Comparison of ENCODE assay signal across 11 cellular contexts in the genomic region with DNA sequence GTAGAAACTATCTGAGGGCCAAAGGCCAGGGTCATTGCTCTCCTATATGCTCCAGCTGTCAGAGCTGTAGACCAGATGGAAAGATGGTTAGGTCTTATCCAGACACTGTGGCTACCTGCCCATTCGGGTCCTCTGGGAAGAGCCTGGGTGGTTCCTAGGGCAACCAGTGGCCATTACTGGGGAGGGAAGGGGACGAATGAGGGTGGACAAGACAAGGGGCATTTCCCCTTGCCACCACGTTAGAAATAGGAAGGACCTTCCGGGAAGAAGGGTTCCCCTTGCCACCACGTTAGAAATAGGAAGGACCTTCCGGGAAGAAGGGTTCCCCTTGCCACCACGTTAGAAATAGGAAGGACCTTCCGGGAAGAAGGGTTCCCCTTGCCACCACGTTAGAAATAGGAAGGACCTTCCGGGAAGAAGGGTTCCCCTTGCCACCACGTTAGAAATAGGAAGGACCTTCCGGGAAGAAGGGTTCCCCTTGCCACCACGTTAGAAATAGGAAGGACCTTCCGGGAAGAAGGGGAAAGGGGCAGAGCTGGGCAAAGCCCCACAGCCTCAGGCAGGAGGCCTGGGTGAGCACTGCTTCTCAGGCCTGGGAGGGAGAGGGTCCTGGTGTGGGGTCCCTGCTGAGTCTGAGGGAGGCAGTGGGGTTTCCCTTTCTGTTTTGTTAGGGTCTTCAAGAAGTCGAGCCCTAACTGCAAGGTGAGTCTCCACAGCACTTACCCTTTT. TPM values are rescaled to one million over a fixed set of nuclear protein-coding genes. Genes with fewer than 3 reads are reported as not detected.
DNase-seq lines count a peak whose midpoint lies in the region; ATAC-seq and TF ChIP-seq lines count a peak whose summit lies in the region.
"Not testable (repeated sequence)": the region's sequence is repeated elsewhere in the genome, so short reads cannot be mapped to it uniquely, and the experiment has no call there.
"Had no signal": no experiment of that assay in that cellular context is flagged by ENCODE, and none has a peak within 500 bp of the region (broad histone marks: within the 10 kb centered on the region; RNA-seq: fewer than 3 reads in every experiment).

No MANE protein-coding gene starts in this region.

- H3K27ac Mint-ChIP-seq in CD8-positive, alpha-beta memory T cell, result peak overlapping the region; percentile 92 to 99 (median 96)
- peak overlapping the region; percentile 93 to 97 for H3K27ac Mint-ChIP-seq in T-cell
- H3K27ac Mint-ChIP-seq in activated T-cell treated with anti-CD3 and anti-CD28 coated beads, Interleukin-2, amount 50 U/mL, for 72 hours, result peak overlapping the region; percentile 98
- peak overlapping the region; percentile 91 to 98 (median 95) for H3K27ac Mint-ChIP-seq in naive thymus-derived CD8-positive, alpha-beta T cell

- intact Hi-C loops in colonic mucosa (cut with DNase I), result not testable (repeated sequence)

- ATAC-seq in T-cell (replicated peaks in 1 of 4); activated T-cell treated with anti-CD3 and anti-CD28 coated beads, Interleukin-2, amount 50 U/mL, for 72 hours (replicated peaks in 1 of 2); naive thymus-derived CD8-positive, alpha-beta T cell: not testable (repeated sequence)

- POLR2A ChIA-PET in CD8-positive, alpha-beta memory T cell (lab: Charles Lee), result interaction anchor here (0.6 to 1.5 kb wide), 3 partner anchors 31 to 121 kb away, joined by 4 to 6 read pairs (median 4); no protein-coding TSS in a partner anchor
- POLR2A ChIA-PET in T-cell (lab: Charles Lee), result interaction anchor here in 1 of 2 donors (0.6 kb wide), 1 partner anchor 156 kb away, joined by 6 read pairs; no protein-coding TSS in a partner anchor
- POLR2A ChIA-PET in naive thymus-derived CD8-positive, alpha-beta T cell (lab: Charles Lee), result interaction anchor here (0.6 to 2.1 kb wide), 17 partner anchors 10 to 539 kb away, joined by 3 to 8 read pairs (median 4); partner anchors contain the start of genes CXCL16, MED11, PFN1 and PSMB6

- peaks cover 4 to 60% (median 8%) of the 10 kb centered on the region in 3 donors for H3K36me3 Mint-ChIP-seq in CD8-positive, alpha-beta memory T cell
- peaks cover 21% of the 10 kb centered on the region for H3K36me3 Mint-ChIP-seq in T-cell
- H3K36me3 Mint-ChIP-seq in activated T-cell treated with anti-CD3 and anti-CD28 coated beads, Interleukin-2, amount 50 U/mL, for 72 hours (ENCODE audit: insufficient read depth in 2 of 2), result peaks cover 8 to 11% of the 10 kb centered on the region in 2 donors
- peaks cover 0 to 37% (median 0%) of the 10 kb centered on the region in 3 donors for H3K36me3 Mint-ChIP-seq in naive thymus-derived CD8-positive, alpha-beta T cell

- peaks cover 33% of the 10 kb centered on the region for H3K36me3 ChIP-seq in CD8-positive, alpha-beta memory T cell (ENCODE audit: insufficient read depth, low read length)
- not testable (repeated sequence) for H3K36me3 ChIP-seq in colonic mucosa
- H3K36me3 ChIP-seq in thymus (ENCODE audit: control insufficient read depth, insufficient read depth), result peaks cover 34% of the 10 kb centered on the region

- not testable (repeated sequence) for TF ChIP-seq CTCF in colonic mucosa (IDR thresholded peaks at IDR 0.05)

- not testable (repeated sequence) for H3K9me3 Mint-ChIP-seq in CD8-positive, alpha-beta memory T cell; T-cell; activated T-cell treated with anti-CD3 and anti-CD28 coated beads, Interleukin-2, amount 50 U/mL, for 72 hours; naive thymus-derived CD8-positive, alpha-beta T cell

- not testable (repeated sequence) for H3K27me3 ChIP-seq in CD8-positive, alpha-beta memory T cell (ENCODE audit: insufficient read depth, low read length, poor library complexity, severe bottlenecking); colonic mucosa; thymus (ENCODE audit: control insufficient read depth, insufficient read depth)

- not testable (repeated sequence) for DNase-seq in CD8-positive, alpha-beta memory T cell; T-cell; activated T-cell treated with anti-CD3 and anti-CD28 coated beads, Interleukin-2, amount 50 U/mL, for 72 hours; colonic mucosa; naive thymus-derived CD8-positive, alpha-beta T cell

- H3K27ac ChIP-seq in CD8-positive, alpha-beta memory T cell (ENCODE audit: low read depth, low read length), result peak overlapping the region; percentile 39
- H3K27ac ChIP-seq in colonic mucosa (peak overlapping the region; percentile 27), thymus (ENCODE audit: low read depth) (peak overlapping the region; percentile 81)

- H3K4me3 ChIP-seq in CD8-positive, alpha-beta memory T cell (ENCODE audit: low read length), result peak overlapping the region; percentile 48
- H3K4me3 ChIP-seq in colonic mucosa, result not testable (repeated sequence)
- H3K4me3 ChIP-seq in thymus (ENCODE audit: low read length), result peak overlapping the region; percentile 7

- peaks cover 51% of the 10 kb centered on the region for H3K4me1 ChIP-seq in CD8-positive, alpha-beta memory T cell (ENCODE audit: insufficient read depth, low read length)
- H3K4me1 ChIP-seq in colonic mucosa (peaks cover 15% of the 10 kb centered on the region), thymus (ENCODE audit: control insufficient read depth, insufficient read depth, low read length) (peaks cover 29% of the 10 kb centered on the region)

- not testable (repeated sequence) for H3K9me3 ChIP-seq in CD8-positive, alpha-beta memory T cell (ENCODE audit: low read length); colonic mucosa; thymus (ENCODE audit: control insufficient read depth)

- H3K4me3 Mint-ChIP-seq in CD8-positive, alpha-beta memory T cell, result peak overlapping the region; percentile 79 to 96 (median 84)
- peak overlapping the region; percentile 64 to 82 (median 77) for H3K4me3 Mint-ChIP-seq in T-cell
- H3K4me3 Mint-ChIP-seq in activated T-cell treated with anti-CD3 and anti-CD28 coated beads, Interleukin-2, amount 50 U/mL, for 72 hours, result peak overlapping the region; percentile 84
- peak overlapping the region; percentile 76 to 92 (median 86) for H3K4me3 Mint-ChIP-seq in naive thymus-derived CD8-positive, alpha-beta T cell

- not testable (repeated sequence) for H3K9ac ChIP-seq in colonic mucosa (ENCODE audit: low read depth in 2 of 2, low read length in 2 of 2)

- CTCF ChIA-PET in CD8-positive, alpha-beta memory T cell (lab: Charles Lee), result interaction anchor here (1.0 to 3.8 kb wide), 3 partner anchors 71 to 189 kb away, joined by 3 to 16 read pairs (median 4); partner anchors contain the start of genes CHRNE and VMO1
- CTCF ChIA-PET in T-cell (lab: Charles Lee), result interaction anchor here (0.6 to 0.9 kb wide), 2 partner anchors 76 to 878 kb away, joined by 3 read pairs; no protein-coding TSS in a partner anchor

- not testable (repeated sequence) for H3K27me3 Mint-ChIP-seq in CD8-positive, alpha-beta memory T cell; T-cell; activated T-cell treated with anti-CD3 and anti-CD28 coated beads, Interleukin-2, amount 50 U/mL, for 72 hours (ENCODE audit: low read depth); naive thymus-derived CD8-positive, alpha-beta T cell

- peaks cover 44 to 75% (median 48%) of the 10 kb centered on the region in 3 donors for H3K4me1 Mint-ChIP-seq in CD8-positive, alpha-beta memory T cell
- peaks cover 48 to 54% (median 49%) of the 10 kb centered on the region in 3 donors for H3K4me1 Mint-ChIP-seq in T-cell
- peaks cover 54% of the 10 kb centered on the region for H3K4me1 Mint-ChIP-seq in activated T-cell treated with anti-CD3 and anti-CD28 coated beads, Interleukin-2, amount 50 U/mL, for 72 hours (ENCODE audit: low read depth)
- peaks cover 37 to 71% (median 65%) of the 10 kb centered on the region in 4 donors for H3K4me1 Mint-ChIP-seq in naive thymus-derived CD8-positive, alpha-beta T cell

- WGBS in thymus, result 52% methylated on average over 10 of the region's 15 CpGs

RNA-seq across cellular contexts. Expression of gene ARRB2, which starts 4.1 kb away (rescaled TPM):
- total RNA-seq in CD8-positive, alpha-beta memory T cell, result 100 to 1,000 TPM; 170 to 172 TPM
- 69.4 TPM for polyA plus RNA-seq in CD8-positive, alpha-beta memory T cell
- total RNA-seq in T-cell, result 100 to 1,000 TPM; 247 to 374 (median 325) TPM
- total RNA-seq in activated T-cell treated with anti-CD3 and anti-CD28 coated beads, Interleukin-2, amount 50 U/mL, for 72 hours, result 100 to 1,000 TPM; 216 to 258 TPM
- 10 to 100 TPM; 41.0 to 42.8 TPM for total RNA-seq in colonic mucosa
- 100 to 1,000 TPM; 402 to 413 TPM for total RNA-seq in naive thymus-derived CD8-positive, alpha-beta T cell
- polyA plus RNA-seq in naive thymus-derived CD8-positive, alpha-beta T cell, result 10 to 100 TPM; 47.0 to 60.5 (median 49.4) TPM
- 91.2 TPM for polyA plus RNA-seq in thymus

RNA-seq across cellular contexts. Expression of gene PELP1, which starts 10.6 kb away (rescaled TPM):
- 10 to 100 TPM; 95.6 to 99.2 TPM for total RNA-seq in CD8-positive, alpha-beta memory T cell
- 12.6 TPM for polyA plus RNA-seq in CD8-positive, alpha-beta memory T cell
- total RNA-seq in T-cell (10 to 100 TPM; 50.0 to 88.3 (median 85.0) TPM), colonic mucosa (10 to 100 TPM; 24.8 to 66.4 TPM)
- 100 to 1,000 TPM in 1 of 2 donors, 10 to 100 TPM in 1; 93.8 to 113 TPM for total RNA-seq in activated T-cell treated with anti-CD3 and anti-CD28 coated beads, Interleukin-2, amount 50 U/mL, for 72 hours
- total RNA-seq in naive thymus-derived CD8-positive, alpha-beta T cell, result 10 to 100 TPM; 70.6 to 71.3 TPM
- 10 to 100 TPM in 2 of 3 donors, 1 to 10 TPM in 1; 8.9 to 13.3 (median 12.1) TPM for polyA plus RNA-seq in naive thymus-derived CD8-positive, alpha-beta T cell
- polyA plus RNA-seq in thymus, result 26.9 TPM

RNA-seq across cellular contexts. Expression of gene MED11, which starts 16.7 kb away (rescaled TPM):
- 10 to 100 TPM; 23.4 to 26.7 TPM for total RNA-seq in CD8-positive, alpha-beta memory T cell
- 58.9 TPM for polyA plus RNA-seq in CD8-positive, alpha-beta memory T cell
- total RNA-seq in T-cell (10 to 100 TPM in 4 of 5 donors, 1 to 10 TPM in 1; 9.0 to 33.1 (median 28.6) TPM), colonic mucosa (10 to 100 TPM; 21.3 to 28.0 TPM)
- total RNA-seq in activated T-cell treated with anti-CD3 and anti-CD28 coated beads, Interleukin-2, amount 50 U/mL, for 72 hours, result 10 to 100 TPM in 1 of 2 donors, 1 to 10 TPM in 1; 9.9 to 14.0 TPM
- total RNA-seq in naive thymus-derived CD8-positive, alpha-beta T cell, result 10 to 100 TPM; 31.1 to 32.7 TPM
- polyA plus RNA-seq in naive thymus-derived CD8-positive, alpha-beta T cell, result 10 to 100 TPM; 37.2 to 81.1 (median 38.9) TPM
- 40.3 TPM for polyA plus RNA-seq in thymus

RNA-seq across cellular contexts. Expression of gene ZMYND15, which starts 25.1 kb away (rescaled TPM):
- total RNA-seq in CD8-positive, alpha-beta memory T cell, result under 1 TPM in 1 of 2 experiments, not detected in 1; 0.09 TPM
- polyA plus RNA-seq in CD8-positive, alpha-beta memory T cell, result not detected
- total RNA-seq in T-cell, result 1 to 10 TPM in 1 of 5 donors, under 1 TPM in 4; 0.29 to 1.4 (median 0.44) TPM
- under 1 TPM in 1 of 2 donors, not detected in 1; 0.17 TPM for total RNA-seq in activated T-cell treated with anti-CD3 and anti-CD28 coated beads, Interleukin-2, amount 50 U/mL, for 72 hours
- total RNA-seq in colonic mucosa, result 1 to 10 TPM in 1 of 2 donors, under 1 TPM in 1; 0.89 to 1.2 TPM
- total RNA-seq in naive thymus-derived CD8-positive, alpha-beta T cell, result under 1 TPM; 0.38 to 0.47 TPM
- under 1 TPM in 1 of 3 donors, not detected in 2; 0.10 TPM for polyA plus RNA-seq in naive thymus-derived CD8-positive, alpha-beta T cell
- polyA plus RNA-seq in thymus, result 3.8 TPM
- total RNA-seq: gastrocnemius medialis, HFFc6, HT1080, lung microvascular endothelial cell, Right ventricle myocardium superior had no signal

RNA-seq across cellular contexts. Expression of gene CXCL16, which starts 25.2 kb away (rescaled TPM):
- 1 to 10 TPM; 2.4 to 2.8 TPM for total RNA-seq in CD8-positive, alpha-beta memory T cell
- 3.0 TPM for polyA plus RNA-seq in CD8-positive, alpha-beta memory T cell
- 10 to 100 TPM in 1 of 5 donors, 1 to 10 TPM in 4; 2.5 to 11.2 (median 3.1) TPM for total RNA-seq in T-cell
- total RNA-seq in activated T-cell treated with anti-CD3 and anti-CD28 coated beads, Interleukin-2, amount 50 U/mL, for 72 hours, result 1 to 10 TPM; 2.2 to 4.3 TPM
- total RNA-seq in colonic mucosa, result 10 to 100 TPM; 41.8 to 44.1 TPM
- total RNA-seq in naive thymus-derived CD8-positive, alpha-beta T cell, result 1 to 10 TPM; 5.5 to 5.6 TPM
- 1 to 10 TPM; 2.2 to 5.9 (median 2.5) TPM for polyA plus RNA-seq in naive thymus-derived CD8-positive, alpha-beta T cell
- 32.9 TPM for polyA plus RNA-seq in thymus

Comparison
In these comparisons a context has a peak if more than half of its experiments do, and no peak if none do; other contexts are left out.
1. H3K27ac ChIP-seq: peak in every context shown above with its lines; median percentile 81 in thymus; 39 in CD8-positive, alpha-beta memory T cell; 27 in colonic mucosa.